In the genomic region with DNA sequence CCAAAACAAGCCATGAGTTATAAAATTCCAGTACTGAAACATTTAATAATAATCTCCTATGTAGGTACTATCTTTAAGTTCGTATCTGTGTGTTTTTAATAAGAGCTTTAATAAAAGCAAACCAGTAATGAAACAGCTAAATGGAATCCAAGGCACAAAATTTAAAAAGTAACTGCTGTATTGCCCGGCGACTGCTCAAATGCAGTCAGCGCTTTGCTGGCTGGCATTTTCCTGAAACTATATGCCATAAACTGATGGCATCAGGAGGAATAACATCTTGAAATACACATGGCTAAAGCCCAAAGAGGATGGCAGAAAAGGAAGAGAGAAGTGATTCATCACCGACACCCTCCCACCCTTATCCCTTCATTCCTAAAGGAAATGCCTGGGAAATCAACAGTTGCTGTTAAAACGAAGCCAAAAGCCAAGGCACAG, we compare ENCODE assay signal across 8 cellular contexts.
A peak's percentile ranks its signal among the peaks of the same experiment; 100 is the strongest.
DNase-seq lines count a peak whose midpoint lies in the region; ATAC-seq lines count a peak whose summit lies in the region.

No MANE protein-coding gene starts in this region.

- peaks cover 7% of the 10 kb centered on the region for H3K9me3 ChIP-seq in KOPT-K1 (ENCODE audit: insufficient read depth, low read length, poor library complexity, severe bottlenecking)
- no peaks in the 10 kb centered on the region for H3K9me3 ChIP-seq in naive thymus-derived CD4-positive, alpha-beta T cell (ENCODE audit: control insufficient read depth in 2 of 3, low read length in 3 of 3)

- no peaks in the 10 kb centered on the region for H3K9me3 Mint-ChIP-seq in naive thymus-derived CD4-positive, alpha-beta T cell

- peaks cover 0 to 67% (median 0%) of the 10 kb centered on the region in 5 donors for H3K27me3 Mint-ChIP-seq in naive thymus-derived CD4-positive, alpha-beta T cell

- H3K4me3 ChIP-seq in ACC112 (ENCODE audit: low read depth, low read length): peak overlapping the region; percentile 29
- H3K4me3 ChIP-seq in naive thymus-derived CD4-positive, alpha-beta T cell (ENCODE audit: low read length): no peak overlapping the region

- intact Hi-C loops in naive thymus-derived CD4-positive, alpha-beta T cell (cut with micrococcal nuclease): loop anchor here in 1 of 2 donors (1.0 kb wide), 1 partner anchor 11 kb away; no protein-coding TSS in a partner anchor

- H3K4me1 Mint-ChIP-seq in naive thymus-derived CD4-positive, alpha-beta T cell: peaks cover 9 to 33% (median 24%) of the 10 kb centered on the region in 7 donors

- no peaks in the 10 kb centered on the region for H3K79me2 ChIP-seq in ACC112 (ENCODE audit: control insufficient read depth, insufficient read depth, low read length, unreplicated experiment)

- no peaks in the 10 kb centered on the region for H3K36me3 ChIP-seq in ACC112 (ENCODE audit: insufficient read depth, low read length)
- H3K36me3 ChIP-seq in KOPT-K1 (ENCODE audit: insufficient read depth, low read length): no peaks in the 10 kb centered on the region
- no peaks in the 10 kb centered on the region for H3K36me3 ChIP-seq in naive thymus-derived CD4-positive, alpha-beta T cell (ENCODE audit: control insufficient read depth in 2 of 3, insufficient read depth in 3 of 3, low read length in 3 of 3)

- peak overlapping the region in 8 of 9 donors; percentile 21 to 96 (median 86) for H3K27ac Mint-ChIP-seq in naive thymus-derived CD4-positive, alpha-beta T cell

- peak overlapping the region; percentile 26 for H2AFZ ChIP-seq in ACC112 (ENCODE audit: low read length, unreplicated experiment)

- ATAC-seq in naive thymus-derived CD4-positive, alpha-beta T cell: no peak
- no peak for ATAC-seq in GM19351 (IDR thresholded peaks at IDR 0.05; ENCODE audit: unreplicated experiment)
- ATAC-seq in HG03565 (IDR thresholded peaks at IDR 0.05; ENCODE audit: unreplicated experiment): no peak

- peaks cover 40% of the 10 kb centered on the region for H3K4me1 ChIP-seq in ACC112 (ENCODE audit: control insufficient read depth, insufficient read depth, low read length, unreplicated experiment)
- H3K4me1 ChIP-seq in naive thymus-derived CD4-positive, alpha-beta T cell (ENCODE audit: control insufficient read depth in 2 of 2, insufficient read depth in 2 of 2, low read length in 2 of 2): peaks cover under 1 to 19% of the 10 kb centered on the region in 2 donors

- peaks cover 0 to 12% (median 0%) of the 10 kb centered on the region in 5 donors for H3K36me3 Mint-ChIP-seq in naive thymus-derived CD4-positive, alpha-beta T cell

- H3K4me3 Mint-ChIP-seq in naive thymus-derived CD4-positive, alpha-beta T cell: peak overlapping the region in 8 of 10 donors; percentile 3 to 79 (median 42)

- POLR2A ChIA-PET in naive thymus-derived CD4-positive, alpha-beta T cell (lab: Charles Lee): interaction anchor here (1.2 kb wide), 1 partner anchor 39 kb away, joined by 4 read pairs; no protein-coding TSS in a partner anchor

- CTCF ChIA-PET in naive thymus-derived CD4-positive, alpha-beta T cell (lab: Charles Lee): no interaction called here

- H3K27me3 ChIP-seq in ACC112 (ENCODE audit: insufficient read depth, low read length): no peaks in the 10 kb centered on the region
- H3K27me3 ChIP-seq in naive thymus-derived CD4-positive, alpha-beta T cell (ENCODE audit: control insufficient read depth in 2 of 2, insufficient read depth in 2 of 2, low read length in 2 of 2): no peaks in the 10 kb centered on the region

- H3K27ac ChIP-seq in ACC112 (ENCODE audit: low read depth, low read length) (peak overlapping the region; percentile 93), KOPT-K1 (ENCODE audit: low read depth, low read length, poor library complexity, severe bottlenecking) (peak overlapping the region; percentile 60)
- no peak overlapping the region for H3K27ac ChIP-seq in naive thymus-derived CD4-positive, alpha-beta T cell (ENCODE audit: low read depth, low read length)

- peak; percentile 90 for DNase-seq in dermis blood vessel endothelial cell
- DNase-seq in naive thymus-derived CD4-positive, alpha-beta T cell: no peak
- no peak for DNase-seq in hippocampal formation (lab: John Stamatoyannopoulos, UW)
- DNase-seq in NCI-H2081 (lab: John Stamatoyannopoulos, UW): no peak
